Comparison of ENCODE assay signal across 20 cellular contexts in the genomic region with DNA sequence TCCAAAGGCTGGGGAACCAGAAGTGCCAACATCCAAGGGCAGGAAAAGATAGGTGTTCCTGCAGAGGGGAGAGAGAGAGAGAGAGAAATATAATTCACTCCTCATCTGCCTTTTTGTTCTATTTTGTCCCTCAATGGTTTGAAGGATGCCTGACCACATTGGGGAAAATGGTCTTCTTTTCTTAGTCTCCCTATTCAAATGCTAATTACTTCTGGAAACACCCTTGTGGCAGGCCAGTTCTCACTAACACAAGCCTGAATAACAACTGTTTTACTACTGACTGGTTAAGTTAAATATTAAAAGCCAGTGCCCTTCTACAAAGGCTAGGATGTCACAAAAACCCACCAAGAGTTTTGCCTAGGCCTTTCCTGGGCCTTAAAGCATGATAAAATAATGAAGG.
A peak's percentile ranks its signal among the peaks of the same experiment; 100 is the strongest.
DNase-seq lines count a peak whose midpoint lies in the region; ATAC-seq and TF ChIP-seq lines count a peak whose summit lies in the region.
"Had no signal": no experiment of that assay in that cellular context is flagged by ENCODE, and none has a peak within 500 bp of the region (broad histone marks: within the 10 kb centered on the region; RNA-seq: fewer than 3 reads in every experiment).

No MANE protein-coding gene starts in this region.

- H3K36me3 Mint-ChIP-seq in WTC11: peaks cover 8% of the 10 kb centered on the region
- no peaks in the 10 kb centered on the region for H3K36me3 Mint-ChIP-seq in T-cell

- TF ChIP-seq CTCF in WTC11 (IDR thresholded peaks at IDR 0.05): no peak
- no peak for TF ChIP-seq CTCF in GM10248 (IDR thresholded peaks at IDR 0.05; ENCODE audit: control extremely low read depth, extremely low read depth, low read depth, missing control alignments)

- POLR2A ChIA-PET in WTC11 (lab: Charles Lee): no interaction called here
- POLR2A ChIA-PET in GM10248 (lab: Yijun Ruan, JAX): no interaction called here
- POLR2A ChIA-PET in T-cell (lab: Charles Lee): no interaction called here

- H3K4me3 Mint-ChIP-seq in WTC11 (no peak overlapping the region), T-cell (no peak overlapping the region)
- H3K4me3 Mint-ChIP-seq: H9, IgD-negative memory B cell had no signal

- CTCF ChIA-PET in WTC11 (lab: Charles Lee) (no interaction called here), GM10248 (lab: Yijun Ruan, JAX) (no interaction called here), T-cell (lab: Charles Lee) (no interaction called here)

- H3K4me1 Mint-ChIP-seq in WTC11 (peaks cover 18% of the 10 kb centered on the region), T-cell (no peaks in the 10 kb centered on the region)
- H3K4me1 Mint-ChIP-seq: IgD-negative memory B cell had no signal

- ATAC-seq in HG02759 (IDR thresholded peaks at IDR 0.05; ENCODE audit: unreplicated experiment): peak; percentile 57
- peak; percentile 91 for ATAC-seq in WTC11
- no peak for ATAC-seq in HG02840 (IDR thresholded peaks at IDR 0.05; ENCODE audit: low FRiP score, unreplicated experiment)
- ATAC-seq in GM19467 (IDR thresholded peaks at IDR 0.05; ENCODE audit: unreplicated experiment): no peak
- ATAC-seq in T-cell (replicated peaks in 1 of 4): no peak

- H3K27ac Mint-ChIP-seq in WTC11 (no peak overlapping the region), T-cell (no peak overlapping the region)
- H3K27ac Mint-ChIP-seq: IgD-negative memory B cell had no signal

- H3K27me3 Mint-ChIP-seq in WTC11 (ENCODE audit: low read depth): no peaks in the 10 kb centered on the region
- H3K27me3 Mint-ChIP-seq in T-cell: no peaks in the 10 kb centered on the region
- H3K27me3 Mint-ChIP-seq: IgD-negative memory B cell had no signal

- DNase-seq in ELF-1 (ENCODE audit: low read depth, low spot score) (peak; percentile 11), WTC11 (ENCODE audit: low spot score) (no peak), iPS-NIHi7 (ENCODE audit: extremely low spot score) (peak; percentile 22), GM10248 (ENCODE audit: extremely low spot score) (no peak), T-cell (no peak)
- DNase-seq: AML-193, DMS79, H9, Karpas-422, MG63, NCI-H1048, NCI-H1436 treated with DMSO at 0.1 percent for 48 hours, NCI-H2029, NCI-H526, PC-9, SIG-M5 had no signal

- H3K9me3 Mint-ChIP-seq in WTC11: peaks cover 34% of the 10 kb centered on the region
- peaks cover 0 to 11% (median 6%) of the 10 kb centered on the region in 3 donors for H3K9me3 Mint-ChIP-seq in T-cell

TF ChIP-seq in WTC11, 78 proteins besides CTCF, POLR2A, EP300 and RAD21:
- TF ChIP-seq JAZF1 (CRISPR knock-in tag; IDR thresholded peaks at IDR 0.05): no peak

Comparison
In these comparisons a context has a peak if more than half of its experiments do, and no peak if none do; other contexts are left out.
1. DNase-seq: peak in ELF-1 (single experiment) and iPS-NIHi7 (single experiment); none in WTC11 (single experiment), GM10248 (single experiment) and T-cell (0 of 34).
2. ATAC-seq: peak in HG02759 (single experiment) and WTC11 (single experiment); none in HG02840 (single experiment), GM19467 (single experiment) and T-cell (0 of 4).